Comparison of ENCODE assay signal across 24 cellular contexts in the genomic region with DNA sequence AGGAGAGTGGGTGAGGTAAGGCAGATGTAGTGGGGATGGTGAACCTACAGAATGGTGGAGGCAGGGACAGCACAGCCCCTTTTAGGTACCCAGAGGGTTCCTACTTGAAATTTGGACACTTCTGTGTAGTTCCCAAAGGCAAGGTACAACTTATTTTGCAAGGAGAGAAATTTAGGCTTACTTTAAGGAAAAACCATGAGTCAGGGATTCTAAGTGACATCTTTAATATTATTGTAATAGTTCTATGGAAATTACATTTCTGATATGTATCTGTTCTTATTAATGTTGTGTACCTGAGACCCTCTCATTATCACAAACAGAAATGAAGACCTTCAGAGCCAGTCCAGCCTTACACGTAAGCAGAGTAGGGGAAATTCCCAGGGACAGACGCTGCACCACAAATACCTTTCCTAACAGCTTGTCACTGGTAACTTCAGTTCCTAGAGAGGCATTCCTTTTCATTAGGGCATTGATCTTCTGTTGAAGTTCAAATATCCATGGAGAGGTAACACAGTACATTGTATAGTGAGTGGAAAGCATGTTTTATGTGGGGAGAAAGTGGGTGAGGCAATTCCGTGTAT.
"Had no signal": no experiment of that assay in that cellular context is flagged by ENCODE, and none has a peak within 500 bp of the region (broad histone marks: within the 10 kb centered on the region; RNA-seq: fewer than 3 reads in every experiment).

No MANE protein-coding gene starts in this region.

- H3K4me1 Mint-ChIP-seq: T-helper 17 cell had no signal

- H3K4me3 ChIP-seq: MG63, SJCRH30 had no signal

- H3K27ac Mint-ChIP-seq: T-helper 17 cell had no signal

- ATAC-seq: Panc1, PC-3, SK-N-SH treated with all-trans-retinoic acid at 6 μM for 48 hours, T-helper 17 cell had no signal

- H3K9me3 ChIP-seq: MG63, SJCRH30 had no signal

- H3K4me3 Mint-ChIP-seq: T-helper 17 cell had no signal

- H3K27me3 ChIP-seq: MG63, SJCRH30 had no signal

- H3K27ac ChIP-seq: RWPE1, SJCRH30 had no signal

- H3K27me3 Mint-ChIP-seq: T-helper 17 cell had no signal

- FAIRE-seq: HTR-8/SVneo had no signal

- DNase-seq: Karpas-422, KG1, MG63, NCI-H1092 treated with DMSO at 0.1 percent for 48 hours, NCI-H1436, NCI-H187, NCI-H2029, NCI-H2081 treated with DMSO at 0.1 percent for 48 hours, NCI-H2171, NCI-H226, NCI-H446, NCI-H510A, NCI-H524 treated with DMSO at 0.1 percent for 48 hours, NCI-H69, NCI-H774, PC-3, SHP77 treated with DMSO at 0.1 percent for 48 hours, SJCRH30, T-helper 1 cell, T-helper 17 cell had no signal
